22 cellular contexts compared by ENCODE assay signal in genomic region chr4:71616168-71616811, GRCh38.
"Had no signal": no experiment of that assay in that cellular context is flagged by ENCODE, and none has a peak within 500 bp of the region (broad histone marks: within the 10 kb centered on the region; RNA-seq: fewer than 3 reads in every experiment).

No MANE protein-coding gene starts in this region.

- H3K9me3 ChIP-seq: SJSA1 had no signal

- DNase-seq: Kasumi-1, MM.1S, NCI-H1092 treated with DMSO at 0.1 percent for 48 hours, NCI-H1436, NCI-H187, NCI-H2029, NCI-H2081 treated with DMSO at 0.1 percent for 48 hours, NCI-H2171, NCI-H226, NCI-H446 treated with DMSO at 0.1 percent for 48 hours, NCI-H510A treated with DMSO at 0.1 percent for 48 hours, NCI-H526 treated with DMSO at 0.1 percent for 48 hours, NCI-H774, Right ventricle myocardium superior, RPMI8226, SIG-M5 had no signal

- ATAC-seq: K562 had no signal

- H3K27ac ChIP-seq: KMS-11, SJSA1, SK-N-MC had no signal

- H3K9ac ChIP-seq: KMS-11 had no signal

- H3K4me3 Mint-ChIP-seq: IgD-negative memory B cell had no signal

- H3K4me1 ChIP-seq: SJSA1 had no signal

- H3K27me3 ChIP-seq: SJSA1 had no signal

- FAIRE-seq: K562, RCC 7860 had no signal

- H3K27ac Mint-ChIP-seq: IgD-negative memory B cell had no signal

- H3K4me3 ChIP-seq: K562, SJSA1, SK-N-MC had no signal

- H3K36me3 ChIP-seq: SJSA1 had no signal

- H3K4me1 Mint-ChIP-seq: IgD-negative memory B cell had no signal

- H3K36me3 Mint-ChIP-seq: IgD-negative memory B cell had no signal

- H3K4me2 ChIP-seq: KMS-11 had no signal
